9 cellular contexts compared by ENCODE assay signal in the genomic region with DNA sequence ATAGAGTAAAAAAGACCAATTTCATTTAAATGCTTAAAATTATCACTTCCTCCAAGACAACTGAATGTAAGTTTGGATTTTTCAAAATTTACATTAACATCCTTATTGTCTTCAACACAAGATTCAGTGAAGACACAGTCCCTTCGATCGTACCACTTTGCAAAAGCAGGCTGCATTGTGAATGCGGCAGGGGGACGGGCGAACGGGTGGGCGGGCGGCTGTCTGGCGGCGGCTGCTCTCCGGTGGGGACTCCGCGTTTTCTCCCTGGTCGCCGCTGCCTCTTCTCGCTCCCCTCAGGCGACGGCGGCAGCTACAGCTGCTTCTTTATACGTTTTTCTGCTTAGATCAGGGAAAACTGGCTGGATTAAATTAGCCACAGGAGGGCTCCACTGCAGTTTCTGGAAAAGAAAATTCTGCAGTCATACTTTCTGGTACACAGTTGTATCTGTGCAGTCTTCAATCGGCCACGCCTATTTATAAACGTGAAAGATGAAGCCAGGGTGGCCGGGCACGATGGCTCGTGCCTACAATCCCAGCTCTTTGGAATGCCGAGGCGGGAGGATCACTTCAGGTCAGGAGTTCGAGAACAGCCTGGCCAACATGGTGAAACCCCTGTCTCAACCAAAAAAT. TPM values are rescaled to one million over a fixed set of nuclear protein-coding genes. Genes with fewer than 3 reads are reported as not detected.
DNase-seq lines count a peak whose midpoint lies in the region; ATAC-seq and TF ChIP-seq lines count a peak whose summit lies in the region.
"Had no signal": no experiment of that assay in that cellular context is flagged by ENCODE, and none has a peak within 500 bp of the region (broad histone marks: within the 10 kb centered on the region; RNA-seq: fewer than 3 reads in every experiment).

No MANE protein-coding gene starts in this region.

- DNase-seq in AG10803 (ENCODE audit: low read depth) (peak; percentile 63), HCEC 1CT (peak; percentile 37), NCI-H748 (lab: John Stamatoyannopoulos, UW; ENCODE audit: unreplicated experiment) (peak; percentile 87), glutamatergic neuron (peak; percentile 89), osteoblast (ENCODE audit: insufficient read length, low spot score, missing footprints) (peak; percentile 88)

- no peak overlapping the region for H3K27ac Mint-ChIP-seq in activated naive CD4-positive, alpha-beta T cell treated with anti-CD3 and anti-CD28 coated beads, Interleukin-2, amount 50 U/mL, for 24 hours
- peak overlapping the region; percentile 12 for H3K27ac Mint-ChIP-seq in glutamatergic neuron (ENCODE audit: unreplicated experiment)

- H3K4me3 Mint-ChIP-seq in activated naive CD4-positive, alpha-beta T cell treated with anti-CD3 and anti-CD28 coated beads, Interleukin-2, amount 50 U/mL, for 24 hours: peak overlapping the region; percentile 57
- H3K4me3 Mint-ChIP-seq in glutamatergic neuron (ENCODE audit: unreplicated experiment): peak overlapping the region; percentile 51

- peak overlapping the region; percentile 68 for H2AFZ ChIP-seq in osteoblast (ENCODE audit: low read length)

- peak overlapping the region; percentile 85 for H3K4me2 ChIP-seq in osteoblast (ENCODE audit: insufficient read depth, low read length)

- H3K4me3 ChIP-seq in AG10803 (ENCODE audit: low read length) (peak overlapping the region; percentile 36), osteoblast (ENCODE audit: insufficient read depth, low read length) (peak overlapping the region; percentile 65)

- no peaks in the 10 kb centered on the region for H3K4me1 ChIP-seq in osteoblast (ENCODE audit: insufficient read depth, low read length)

- H3K4me1 Mint-ChIP-seq in activated naive CD4-positive, alpha-beta T cell treated with anti-CD3 and anti-CD28 coated beads, Interleukin-2, amount 50 U/mL, for 24 hours: peaks cover 10% of the 10 kb centered on the region
- H3K4me1 Mint-ChIP-seq in glutamatergic neuron (ENCODE audit: low read depth, unreplicated experiment): peaks cover 4% of the 10 kb centered on the region

- ATAC-seq in HG03565 (IDR thresholded peaks at IDR 0.05; ENCODE audit: unreplicated experiment): no peak
- ATAC-seq in GM21619 (IDR thresholded peaks at IDR 0.05; ENCODE audit: unreplicated experiment): no peak

- H3K9me3 Mint-ChIP-seq in activated naive CD4-positive, alpha-beta T cell treated with anti-CD3 and anti-CD28 coated beads, Interleukin-2, amount 50 U/mL, for 24 hours: no peaks in the 10 kb centered on the region
- H3K9me3 Mint-ChIP-seq in glutamatergic neuron (ENCODE audit: unreplicated experiment): no peaks in the 10 kb centered on the region

- no peak overlapping the region for H3K27ac ChIP-seq in osteoblast (ENCODE audit: low read depth, low read length)
- H3K27ac ChIP-seq: neutrophil had no signal

- H3K36me3 ChIP-seq in osteoblast (ENCODE audit: insufficient read depth, low read length): no peaks in the 10 kb centered on the region
- H3K36me3 ChIP-seq: neutrophil had no signal

- H3K9me3 ChIP-seq in osteoblast (ENCODE audit: low read depth, low read length): no peaks in the 10 kb centered on the region
- H3K9me3 ChIP-seq: neutrophil had no signal

- no peaks in the 10 kb centered on the region for H3K79me2 ChIP-seq in osteoblast (ENCODE audit: insufficient read depth, low read length)

- no peaks in the 10 kb centered on the region for H3K36me3 Mint-ChIP-seq in activated naive CD4-positive, alpha-beta T cell treated with anti-CD3 and anti-CD28 coated beads, Interleukin-2, amount 50 U/mL, for 24 hours
- H3K36me3 Mint-ChIP-seq in glutamatergic neuron (ENCODE audit: unreplicated experiment): no peaks in the 10 kb centered on the region

- TF ChIP-seq CTCF in AG10803 (conservative IDR thresholded peaks at IDR 0.05; ENCODE audit: low read length) (peak; percentile 70), glutamatergic neuron (IDR thresholded peaks at IDR 0.05; ENCODE audit: partially characterized antibody, unreplicated experiment) (peak; percentile 37), osteoblast (IDR thresholded peaks at IDR 0.05; ENCODE audit: extremely low read depth, low read depth, low read length) (peak; percentile 65)

- H3K27me3 ChIP-seq in osteoblast (ENCODE audit: insufficient read depth, low read length): peaks cover 9% of the 10 kb centered on the region

- H3K27me3 Mint-ChIP-seq in activated naive CD4-positive, alpha-beta T cell treated with anti-CD3 and anti-CD28 coated beads, Interleukin-2, amount 50 U/mL, for 24 hours: peaks cover 49% of the 10 kb centered on the region
- H3K27me3 Mint-ChIP-seq in glutamatergic neuron (ENCODE audit: unreplicated experiment): no peaks in the 10 kb centered on the region

- H4K20me1 ChIP-seq in osteoblast (ENCODE audit: insufficient read depth, low read length): no peaks in the 10 kb centered on the region

RNA-seq across cellular contexts. Expression of gene HPF1, which starts 33.9 kb away (rescaled TPM):
- 25.0 TPM for total RNA-seq in glutamatergic neuron (ENCODE audit: unreplicated experiment)
- 18.9 and 20.6 TPM in 2 replicates for total RNA-seq in osteoblast

Comparison
In these comparisons a context has a peak if more than half of its experiments do, and no peak if none do; other contexts are left out.
1. DNase-seq: peak in every context shown above with its lines; median percentile 89 in glutamatergic neuron; 88 in osteoblast; 87 in NCI-H748; 63 in AG10803; 37 in HCEC 1CT.